8 cellular contexts compared by ENCODE assay signal in the genomic region with DNA sequence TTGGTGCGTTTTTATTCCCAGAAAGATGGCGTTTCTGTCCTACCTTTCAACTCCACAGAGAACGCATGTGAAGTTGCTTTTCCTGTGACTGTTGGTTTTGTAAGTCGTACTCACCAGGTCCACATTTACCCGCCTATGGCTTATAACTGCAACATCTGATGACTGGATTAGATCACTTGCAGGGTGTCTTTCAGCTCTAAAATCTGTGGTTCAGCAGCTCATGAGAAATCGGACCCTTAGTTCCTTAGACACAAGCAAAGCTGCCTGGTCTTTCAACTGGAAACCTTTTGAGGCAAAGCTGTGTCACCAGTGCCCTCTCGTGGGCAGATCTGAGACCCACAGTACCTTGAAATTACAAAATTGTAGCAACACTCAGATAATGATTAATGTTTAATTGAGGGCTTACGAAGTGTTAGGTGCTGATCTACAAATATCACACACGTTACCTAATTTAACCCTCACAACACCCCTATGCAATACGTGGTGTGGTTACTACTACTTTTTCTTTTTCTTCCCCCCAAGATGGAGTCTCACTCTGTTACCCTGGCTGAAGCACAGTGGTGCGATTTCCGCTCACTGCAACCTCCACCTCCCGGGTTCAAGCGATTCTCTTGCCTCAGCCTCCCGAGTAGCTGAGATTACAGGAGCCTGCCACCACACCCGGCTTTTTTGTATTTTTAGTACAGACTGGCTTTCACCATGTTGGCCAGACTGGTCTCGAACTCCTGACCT.
DNase-seq lines count a peak whose midpoint lies in the region; ATAC-seq and TF ChIP-seq lines count a peak whose summit lies in the region.

No MANE protein-coding gene starts in this region.

- peak; percentile 35 for DNase-seq in AG09319 (ENCODE audit: extremely low read depth, low read depth)
- peak; percentile 40 for DNase-seq in NCI-H345 (lab: John Stamatoyannopoulos, UW)
- peak; percentile 87 for DNase-seq in activated CD4-positive, alpha-beta T cell treated with anti-CD3 and anti-CD28 coated beads for 36 hours
- DNase-seq in chondrocyte (ENCODE audit: low spot score) = no peak
- DNase-seq in right lobe of liver = peak; percentile 63 to 70 (median 69)
- DNase-seq in stimulated activated CD8-positive, alpha-beta memory T cell treated with anti-CD3 and anti-CD28 coated beads, Interleukin-15, amount 100 ng/mL, for 1 hour (ENCODE audit: low read depth) = peak; percentile 54
- no peak for DNase-seq in NCI-H1048 (lab: John Stamatoyannopoulos, UW)

- intact Hi-C loops in activated CD4-positive, alpha-beta T cell treated with anti-CD3 and anti-CD28 coated beads for 36 hours (cut with DNase I, micrococcal nuclease) = loop anchor here (1.0 to 5.0 kb wide), 16 partner anchors 19 to 811 kb away; a partner anchor contains a TSS
- intact Hi-C loops in right lobe of liver (cut with DNase I) = no loop called here

- peak overlapping the region; percentile 94 for H3K27ac Mint-ChIP-seq in activated CD4-positive, alpha-beta T cell treated with anti-CD3 and anti-CD28 coated beads for 36 hours
- no peak overlapping the region for H3K27ac Mint-ChIP-seq in chondrocyte (ENCODE audit: unreplicated experiment)

- no peaks in the 10 kb centered on the region for H3K36me3 ChIP-seq in right lobe of liver

- H3K4me1 Mint-ChIP-seq in activated CD4-positive, alpha-beta T cell treated with anti-CD3 and anti-CD28 coated beads for 36 hours = peaks cover 37% of the 10 kb centered on the region
- H3K4me1 Mint-ChIP-seq in chondrocyte (ENCODE audit: low read depth) = no peaks in the 10 kb centered on the region

- H3K4me3 Mint-ChIP-seq in activated CD4-positive, alpha-beta T cell treated with anti-CD3 and anti-CD28 coated beads for 36 hours = peak overlapping the region; percentile 77
- no peak overlapping the region for H3K4me3 Mint-ChIP-seq in chondrocyte (ENCODE audit: unreplicated experiment)

- H3K36me3 Mint-ChIP-seq in activated CD4-positive, alpha-beta T cell treated with anti-CD3 and anti-CD28 coated beads for 36 hours (ENCODE audit: low read depth) = peaks cover 4% of the 10 kb centered on the region
- no peaks in the 10 kb centered on the region for H3K36me3 Mint-ChIP-seq in chondrocyte (ENCODE audit: low read depth)

- ATAC-seq in GM18909 (IDR thresholded peaks at IDR 0.05; ENCODE audit: poor library complexity, unreplicated experiment) = peak; percentile 48
- peak; percentile 87 for ATAC-seq in activated CD4-positive, alpha-beta T cell treated with anti-CD3 and anti-CD28 coated beads for 36 hours
- peak; percentile 94 to 96 (median 95) for ATAC-seq in right lobe of liver

- H3K27ac ChIP-seq in right lobe of liver = peak overlapping the region in 1 of 3 donors; percentile 2

- POLR2A ChIA-PET in activated CD4-positive, alpha-beta T cell treated with anti-CD3 and anti-CD28 coated beads for 36 hours (lab: Charles Lee) = interaction anchor here (0.6 to 1.4 kb wide), 5 partner anchors 10 to 153 kb away, joined by 3 to 6 read pairs (median 3); no protein-coding TSS in a partner anchor

- CTCF ChIA-PET in activated CD4-positive, alpha-beta T cell treated with anti-CD3 and anti-CD28 coated beads for 36 hours (lab: Charles Lee) = interaction anchor here (0.6 to 3.2 kb wide), 39 partner anchors 8 to 1235 kb away, joined by 3 to 35 read pairs (median 4); no protein-coding TSS in a partner anchor

- H3K4me3 ChIP-seq in right lobe of liver = no peak overlapping the region

- no peaks in the 10 kb centered on the region for H3K9me3 Mint-ChIP-seq in activated CD4-positive, alpha-beta T cell treated with anti-CD3 and anti-CD28 coated beads for 36 hours (ENCODE audit: low read depth)
- peaks cover 6% of the 10 kb centered on the region for H3K9me3 Mint-ChIP-seq in chondrocyte (ENCODE audit: low read depth)

- peaks cover 0 to 10% (median 0%) of the 10 kb centered on the region in 4 donors for H3K4me1 ChIP-seq in right lobe of liver

- WGBS in right lobe of liver (ENCODE audit: insufficient coverage, low coverage, low lambda C conversion rate, missing lambda C conversion rate) = 16% methylated on average over 15 of the region's 17 CpGs

- TF ChIP-seq CTCF in AG09319 (IDR thresholded peaks at IDR 0.05; ENCODE audit: low read depth, low read length) (peak; percentile 84), chondrocyte (IDR thresholded peaks at IDR 0.05) (peak; percentile 94), right lobe of liver (IDR thresholded peaks at IDR 0.05) (peak; percentile 81 to 88 (median 86))

- no peaks in the 10 kb centered on the region for H3K27me3 Mint-ChIP-seq in activated CD4-positive, alpha-beta T cell treated with anti-CD3 and anti-CD28 coated beads for 36 hours
- peaks cover 2% of the 10 kb centered on the region for H3K27me3 Mint-ChIP-seq in chondrocyte (ENCODE audit: low read depth)

- no peak for TF ChIP-seq POLR2A in right lobe of liver (IDR thresholded peaks at IDR 0.05)

- H3K9me3 ChIP-seq in right lobe of liver = no peaks in the 10 kb centered on the region

- H3K27me3 ChIP-seq in right lobe of liver = no peaks in the 10 kb centered on the region

Comparison
In these comparisons a context has a peak if more than half of its experiments do, and no peak if none do; other contexts are left out.
1. DNase-seq: peak in AG09319 (single experiment), NCI-H345 (single experiment), activated CD4-positive, alpha-beta T cell treated with anti-CD3 and anti-CD28 coated beads for 36 hours (single experiment), right lobe of liver (3 of 3) and stimulated activated CD8-positive, alpha-beta memory T cell treated with anti-CD3 and anti-CD28 coated beads, Interleukin-15, amount 100 ng/mL, for 1 hour (single experiment); none in chondrocyte (single experiment) and NCI-H1048 (single experiment).
2. intact Hi-C loops: an anchor here in activated CD4-positive, alpha-beta T cell treated with anti-CD3 and anti-CD28 coated beads for 36 hours (1.0 to 5.0 kb wide); none called in right lobe of liver.
3. Peak in every context shown above with its lines, with median percentiles within 50 percentile points of each other: CTCF ChIP-seq and ATAC-seq.